Comparison of ENCODE assay signal across 10 cellular contexts in the genomic region with DNA sequence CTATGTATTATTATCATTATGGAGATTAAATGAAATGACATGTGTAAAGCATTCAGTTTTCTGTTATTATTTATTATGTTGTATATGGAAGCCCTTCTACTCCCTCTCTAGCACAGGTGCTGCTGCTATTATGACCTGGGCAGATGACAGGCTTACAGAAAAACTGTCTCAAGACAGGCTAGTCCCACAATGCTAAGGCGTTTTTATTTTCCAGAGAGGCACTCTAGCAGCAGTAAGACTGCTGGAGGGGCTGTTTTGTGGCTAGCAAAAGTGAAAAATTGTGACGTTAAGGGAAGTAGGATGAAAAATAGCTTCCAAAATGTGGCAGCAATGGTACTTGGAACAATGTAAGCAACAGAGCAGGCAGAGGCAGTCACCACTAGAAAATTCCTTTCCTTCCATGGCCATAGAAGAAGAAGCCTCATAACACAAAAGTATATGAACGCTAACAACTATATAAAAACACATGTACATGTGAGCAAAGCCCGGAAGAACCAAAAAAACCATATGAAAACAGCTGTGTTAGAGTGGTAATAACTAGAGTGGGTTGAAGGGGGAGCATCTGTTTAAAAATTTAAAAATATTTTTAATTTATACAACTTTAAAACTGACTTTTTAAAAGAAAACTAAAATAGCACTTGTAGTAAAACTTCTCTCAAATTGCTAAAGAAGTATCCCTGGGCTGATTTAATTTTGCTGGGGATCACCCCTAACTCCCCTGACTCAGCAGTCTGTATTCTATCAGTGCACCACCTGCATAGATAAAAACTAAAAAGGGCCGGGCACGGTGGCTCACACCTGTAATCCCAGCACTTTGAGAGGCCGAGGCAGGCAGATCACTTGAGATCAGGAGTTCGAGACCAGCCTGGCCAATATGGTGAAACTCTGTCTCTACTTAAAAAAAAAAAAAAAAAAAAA. TPM values are rescaled to one million over a fixed set of nuclear protein-coding genes. Genes with fewer than 3 reads are reported as not detected.
DNase-seq lines count a peak whose midpoint lies in the region; ATAC-seq and TF ChIP-seq lines count a peak whose summit lies in the region.
"Had no signal": no experiment of that assay in that cellular context is flagged by ENCODE, and none has a peak within 500 bp of the region (broad histone marks: within the 10 kb centered on the region; RNA-seq: fewer than 3 reads in every experiment).

No MANE protein-coding gene starts in this region.

- no peak for TF ChIP-seq CTCF in activated CD8-positive, alpha-beta T cell treated with anti-CD3 and anti-CD28 coated beads for 36 hours (IDR thresholded peaks at IDR 0.05)
- TF ChIP-seq CTCF in heart right ventricle (IDR thresholded peaks at IDR 0.05): no peak

- H3K4me3 Mint-ChIP-seq in activated CD4-positive, alpha-beta T cell treated with anti-CD3 and anti-CD28 coated beads, Interleukin-2, amount 10 ng/mL, durations not matched to agents 24 days and 14 days: peak overlapping the region; percentile 14
- H3K4me3 Mint-ChIP-seq in activated CD4-positive, alpha-beta T cell treated with anti-CD3 and anti-CD28 coated beads, Interleukin-2, amount 10 ng/mL, durations not matched to agents 7 days and 5 days: no peak overlapping the region
- no peak overlapping the region for H3K4me3 Mint-ChIP-seq in activated CD8-positive, alpha-beta T cell treated with anti-CD3 and anti-CD28 coated beads for 36 hours
- peak overlapping the region; percentile 9 for H3K4me3 Mint-ChIP-seq in stimulated activated naive CD8-positive, alpha-beta T cell treated with anti-CD3 and anti-CD28 coated beads, Interleukin-15, Interleukin-2, amounts not matched to agents 100 ng/mL and 50 ng/mL, for 24 hours

- H3K27ac ChIP-seq in heart right ventricle: peak overlapping the region in 8 of 10 donors; percentile 26 to 71 (median 49)

- no peaks in the 10 kb centered on the region for H3K9me3 ChIP-seq in heart right ventricle

- peaks cover 2% of the 10 kb centered on the region for H3K36me3 Mint-ChIP-seq in activated CD4-positive, alpha-beta T cell treated with anti-CD3 and anti-CD28 coated beads, Interleukin-2, amount 10 ng/mL, durations not matched to agents 24 days and 14 days (ENCODE audit: low read depth)
- H3K36me3 Mint-ChIP-seq in activated CD4-positive, alpha-beta T cell treated with anti-CD3 and anti-CD28 coated beads, Interleukin-2, amount 10 ng/mL, durations not matched to agents 7 days and 5 days (ENCODE audit: low read depth): peaks cover 7% of the 10 kb centered on the region
- H3K36me3 Mint-ChIP-seq in activated CD8-positive, alpha-beta T cell treated with anti-CD3 and anti-CD28 coated beads for 36 hours (ENCODE audit: low read depth): peaks cover 5% of the 10 kb centered on the region
- H3K36me3 Mint-ChIP-seq in stimulated activated naive CD8-positive, alpha-beta T cell treated with anti-CD3 and anti-CD28 coated beads, Interleukin-15, Interleukin-2, amounts not matched to agents 100 ng/mL and 50 ng/mL, for 24 hours (ENCODE audit: low read depth): peaks cover 18% of the 10 kb centered on the region

- peaks cover 13% of the 10 kb centered on the region for H3K4me1 Mint-ChIP-seq in activated CD4-positive, alpha-beta T cell treated with anti-CD3 and anti-CD28 coated beads, Interleukin-2, amount 10 ng/mL, durations not matched to agents 24 days and 14 days
- H3K4me1 Mint-ChIP-seq in activated CD4-positive, alpha-beta T cell treated with anti-CD3 and anti-CD28 coated beads, Interleukin-2, amount 10 ng/mL, durations not matched to agents 7 days and 5 days: peaks cover 23% of the 10 kb centered on the region
- H3K4me1 Mint-ChIP-seq in activated CD8-positive, alpha-beta T cell treated with anti-CD3 and anti-CD28 coated beads for 36 hours (ENCODE audit: low read depth): peaks cover 55% of the 10 kb centered on the region
- H3K4me1 Mint-ChIP-seq in stimulated activated naive CD8-positive, alpha-beta T cell treated with anti-CD3 and anti-CD28 coated beads, Interleukin-15, Interleukin-2, amounts not matched to agents 100 ng/mL and 50 ng/mL, for 24 hours (ENCODE audit: low read depth): peaks cover 60% of the 10 kb centered on the region

- POLR2A ChIA-PET in activated CD4-positive, alpha-beta T cell treated with anti-CD3 and anti-CD28 coated beads, Interleukin-2, amount 10 ng/mL, durations not matched to agents 7 days and 5 days (lab: Charles Lee): no interaction called here
- POLR2A ChIA-PET in activated CD8-positive, alpha-beta T cell treated with anti-CD3 and anti-CD28 coated beads for 36 hours (lab: Charles Lee): interaction anchor here (0.6 kb wide), 1 partner anchor 45 kb away, joined by 3 read pairs; no protein-coding TSS in a partner anchor

- 42 to 54% methylated on average over 8 of the region's 8 CpGs for WGBS in heart right ventricle, 2 donors

- H3K4me1 ChIP-seq in heart right ventricle: peaks cover 2 to 68% (median 54%) of the 10 kb centered on the region in 9 donors

- no peaks in the 10 kb centered on the region for H3K27me3 Mint-ChIP-seq in activated CD4-positive, alpha-beta T cell treated with anti-CD3 and anti-CD28 coated beads, Interleukin-2, amount 10 ng/mL, durations not matched to agents 24 days and 14 days
- H3K27me3 Mint-ChIP-seq in activated CD4-positive, alpha-beta T cell treated with anti-CD3 and anti-CD28 coated beads, Interleukin-2, amount 10 ng/mL, durations not matched to agents 7 days and 5 days: no peaks in the 10 kb centered on the region
- no peaks in the 10 kb centered on the region for H3K27me3 Mint-ChIP-seq in activated CD8-positive, alpha-beta T cell treated with anti-CD3 and anti-CD28 coated beads for 36 hours
- no peaks in the 10 kb centered on the region for H3K27me3 Mint-ChIP-seq in stimulated activated naive CD8-positive, alpha-beta T cell treated with anti-CD3 and anti-CD28 coated beads, Interleukin-15, Interleukin-2, amounts not matched to agents 100 ng/mL and 50 ng/mL, for 24 hours

- H3K9me3 Mint-ChIP-seq in activated CD4-positive, alpha-beta T cell treated with anti-CD3 and anti-CD28 coated beads, Interleukin-2, amount 10 ng/mL, durations not matched to agents 24 days and 14 days: no peaks in the 10 kb centered on the region
- H3K9me3 Mint-ChIP-seq in activated CD4-positive, alpha-beta T cell treated with anti-CD3 and anti-CD28 coated beads, Interleukin-2, amount 10 ng/mL, durations not matched to agents 7 days and 5 days: no peaks in the 10 kb centered on the region
- no peaks in the 10 kb centered on the region for H3K9me3 Mint-ChIP-seq in activated CD8-positive, alpha-beta T cell treated with anti-CD3 and anti-CD28 coated beads for 36 hours
- H3K9me3 Mint-ChIP-seq in stimulated activated naive CD8-positive, alpha-beta T cell treated with anti-CD3 and anti-CD28 coated beads, Interleukin-15, Interleukin-2, amounts not matched to agents 100 ng/mL and 50 ng/mL, for 24 hours: no peaks in the 10 kb centered on the region

- H3K27me3 ChIP-seq in heart right ventricle: no peaks in the 10 kb centered on the region

- H3K36me3 ChIP-seq in heart right ventricle: no peaks in the 10 kb centered on the region

- peak overlapping the region; percentile 8 for H3K27ac Mint-ChIP-seq in activated CD4-positive, alpha-beta T cell treated with anti-CD3 and anti-CD28 coated beads, Interleukin-2, amount 10 ng/mL, durations not matched to agents 24 days and 14 days
- H3K27ac Mint-ChIP-seq in activated CD4-positive, alpha-beta T cell treated with anti-CD3 and anti-CD28 coated beads, Interleukin-2, amount 10 ng/mL, durations not matched to agents 7 days and 5 days: no peak overlapping the region
- H3K27ac Mint-ChIP-seq in activated CD8-positive, alpha-beta T cell treated with anti-CD3 and anti-CD28 coated beads for 36 hours: peak overlapping the region; percentile 81
- peak overlapping the region; percentile 72 for H3K27ac Mint-ChIP-seq in stimulated activated naive CD8-positive, alpha-beta T cell treated with anti-CD3 and anti-CD28 coated beads, Interleukin-15, Interleukin-2, amounts not matched to agents 100 ng/mL and 50 ng/mL, for 24 hours

- H3K4me3 ChIP-seq in heart right ventricle: no peak overlapping the region

- no peak for DNase-seq in activated CD4-positive, alpha-beta T cell treated with anti-CD3 and anti-CD28 coated beads, Interleukin-2, amount 10 ng/mL, durations not matched to agents 24 days and 14 days
- no peak for DNase-seq in activated CD4-positive, alpha-beta T cell treated with anti-CD3 and anti-CD28 coated beads, Interleukin-2, amount 10 ng/mL, durations not matched to agents 7 days and 5 days
- peak; percentile 9 for DNase-seq in activated CD8-positive, alpha-beta T cell treated with anti-CD3 and anti-CD28 coated beads for 36 hours
- no peak for DNase-seq in heart right ventricle
- DNase-seq in 8988T: no peak
- no peak for DNase-seq in SW480 (ENCODE audit: low spot score)
- DNase-seq in NCI-H1417 treated with DMSO at 0.1 percent for 48 hours (lab: John Stamatoyannopoulos, UW): no peak
- DNase-seq: NCI-H187 had no signal

- CTCF ChIA-PET in activated CD4-positive, alpha-beta T cell treated with anti-CD3 and anti-CD28 coated beads, Interleukin-2, amount 10 ng/mL, durations not matched to agents 7 days and 5 days (lab: Charles Lee): interaction anchor here (1.0 to 1.7 kb wide), 2 partner anchors 9 to 19 kb away, joined by 3 to 6 read pairs; no protein-coding TSS in a partner anchor
- CTCF ChIA-PET in activated CD8-positive, alpha-beta T cell treated with anti-CD3 and anti-CD28 coated beads for 36 hours (lab: Charles Lee): interaction anchor here (0.6 to 1.8 kb wide), 4 partner anchors 18 to 88 kb away, joined by 3 to 6 read pairs (median 4); no protein-coding TSS in a partner anchor

- peak; percentile 37 for ATAC-seq in activated CD8-positive, alpha-beta T cell treated with anti-CD3 and anti-CD28 coated beads for 36 hours
- ATAC-seq in heart right ventricle: peak in 6 of 8 donors; percentile 42 to 69 (median 52)
- ATAC-seq: sciatic nerve had no signal

- intact Hi-C loops in activated CD4-positive, alpha-beta T cell treated with anti-CD3 and anti-CD28 coated beads, Interleukin-2, amount 10 ng/mL, durations not matched to agents 24 days and 14 days (cut with micrococcal nuclease): no loop called here
- intact Hi-C loops in activated CD8-positive, alpha-beta T cell treated with anti-CD3 and anti-CD28 coated beads for 36 hours (cut with micrococcal nuclease): no loop called here
- intact Hi-C loops in heart right ventricle (cut with DNase I): loop anchor here in 5 of 10 donors (5.0 to 10.0 kb wide), 4 partner anchors 89 to 1307 kb away; no protein-coding TSS in a partner anchor

RNA-seq across cellular contexts. Expression of a gene that starts 30.7 kb away (rescaled TPM):
- total RNA-seq in activated CD4-positive, alpha-beta T cell treated with anti-CD3 and anti-CD28 coated beads, Interleukin-2, amount 10 ng/mL, durations not matched to agents 24 days and 14 days: 91.9 and 92.1 TPM in 2 replicates
- 10 to 100 TPM; 68.4 to 77.4 TPM for total RNA-seq in activated CD4-positive, alpha-beta T cell treated with anti-CD3 and anti-CD28 coated beads, Interleukin-2, amount 10 ng/mL, durations not matched to agents 7 days and 5 days
- total RNA-seq in activated CD8-positive, alpha-beta T cell treated with anti-CD3 and anti-CD28 coated beads for 36 hours: 10 to 100 TPM; 56.8 to 60.7 TPM
- 10 to 100 TPM; 44.4 to 54.7 (median 52.0) TPM for total RNA-seq in heart right ventricle
- polyA plus RNA-seq in heart right ventricle: 10 to 100 TPM; 15.1 to 21.5 TPM

Comparison
In these comparisons a context has a peak if more than half of its experiments do, and no peak if none do; other contexts are left out.
1. H3K4me3 Mint-ChIP-seq: peak in activated CD4-positive, alpha-beta T cell treated with anti-CD3 and anti-CD28 coated beads, Interleukin-2, amount 10 ng/mL, durations not matched to agents 24 days and 14 days (single experiment) and stimulated activated naive CD8-positive, alpha-beta T cell treated with anti-CD3 and anti-CD28 coated beads, Interleukin-15, Interleukin-2, amounts not matched to agents 100 ng/mL and 50 ng/mL, for 24 hours (single experiment); none in activated CD4-positive, alpha-beta T cell treated with anti-CD3 and anti-CD28 coated beads, Interleukin-2, amount 10 ng/mL, durations not matched to agents 7 days and 5 days (single experiment) and activated CD8-positive, alpha-beta T cell treated with anti-CD3 and anti-CD28 coated beads for 36 hours (single experiment).